8 cellular contexts compared by ENCODE assay signal in the genomic region with DNA sequence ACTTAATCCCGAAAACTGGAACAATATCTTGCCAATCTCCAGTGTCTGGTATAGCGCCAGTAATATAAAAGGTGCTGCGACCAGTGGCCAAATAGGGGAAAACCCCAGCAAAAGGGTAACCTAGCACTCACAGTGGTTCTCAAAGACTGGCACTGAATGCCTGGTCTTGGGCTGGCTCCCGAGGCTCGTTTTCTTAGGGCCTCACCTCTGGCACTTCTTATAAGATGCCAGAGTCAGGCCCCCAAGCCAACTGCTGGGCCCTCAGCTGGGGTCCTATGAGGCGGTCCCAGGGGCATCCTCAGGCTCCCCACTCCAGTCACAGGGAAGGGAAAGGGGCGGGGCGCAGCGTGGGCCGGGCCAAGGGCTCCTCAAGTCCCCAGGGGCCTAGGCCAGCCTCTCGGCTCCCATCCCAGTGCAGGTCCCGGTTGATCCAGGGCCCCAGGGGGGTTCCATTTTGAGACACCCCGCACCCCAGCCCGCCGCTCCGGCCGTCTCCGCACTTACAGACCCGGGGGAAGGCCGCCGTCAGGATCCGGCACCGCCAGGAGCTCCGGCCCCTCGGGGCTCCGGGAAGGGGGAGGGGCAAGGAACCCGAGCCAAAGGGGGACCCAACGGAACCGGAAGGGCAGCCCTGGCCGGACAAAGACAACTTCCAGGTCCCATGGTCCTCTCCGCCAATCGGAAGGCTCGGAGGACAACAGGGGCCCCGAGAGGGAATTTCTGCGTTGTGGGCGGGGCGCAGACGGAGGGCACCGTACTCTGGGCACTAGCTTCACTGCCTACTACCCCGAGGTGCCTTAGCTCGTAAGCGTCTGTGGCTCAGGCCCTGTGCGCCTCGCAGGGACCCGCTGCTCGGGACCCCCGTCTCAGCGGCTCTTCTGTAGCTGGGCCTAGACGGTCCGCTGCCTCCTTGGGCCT. TPM values are rescaled to one million over a fixed set of nuclear protein-coding genes. Genes with fewer than 3 reads are reported as not detected.
A peak's percentile ranks its signal among the peaks of the same experiment; 100 is the strongest.
DNase-seq lines count a peak whose midpoint lies in the region; ATAC-seq and TF ChIP-seq lines count a peak whose summit lies in the region.

TSS of gene ZBTB26 (minus strand) at position 580 of the 918 bp plus-strand sequence. CDS start 11,578 bp downstream, outside the sequence.

- ATAC-seq in GM21619 (IDR thresholded peaks at IDR 0.05; ENCODE audit: unreplicated experiment) = peak; percentile 97
- peak; percentile 99 for ATAC-seq in esophagus mucosa

- no peak for TF ChIP-seq EP300 in Ishikawa (IDR thresholded peaks at IDR 0.05; ENCODE audit: borderline replicate concordance)

- TF ChIP-seq RAD21 in Ishikawa (IDR thresholded peaks at IDR 0.05; ENCODE audit: low read depth) = no peak

- H3K27ac ChIP-seq in muscle layer of duodenum (ENCODE audit: low read length) = peak within 1 kb of the TSS; percentile 91

- H3K36me3 ChIP-seq in muscle layer of duodenum (ENCODE audit: control insufficient read depth in 1 of 2, insufficient read depth in 2 of 2, low read length in 2 of 2) = peaks cover 3 to 7% of the 10 kb centered on the region in 2 donors

- DNase-seq in DMS153 treated with DMSO at 0.1 percent for 48 hours (lab: John Stamatoyannopoulos, UW; ENCODE audit: unreplicated experiment) = peak; percentile 67
- peak; percentile 43 for DNase-seq in OCI-M2 (lab: John Stamatoyannopoulos, UW; ENCODE audit: unreplicated experiment)
- peak; percentile 87 for DNase-seq in activated T-cell treated with anti-CD3 and anti-CD28 coated beads, Interleukin-2, amount 50 U/mL, for 1 hour
- peak; percentile 75 to 86 for DNase-seq in stimulated activated CD8-positive, alpha-beta memory T cell treated with anti-CD3 and anti-CD28 coated beads, Interleukin-7, amount 100 ng/mL, for 4 hours (ENCODE audit: low read depth in 2 of 2)

- H3K27me3 ChIP-seq in muscle layer of duodenum (ENCODE audit: low read depth, low read length) = no peaks in the 10 kb centered on the region

- no peaks in the 10 kb centered on the region for H3K9me3 ChIP-seq in muscle layer of duodenum (ENCODE audit: control insufficient read depth in 1 of 2, low read length in 2 of 2)

- peak within 1 kb of the TSS; percentile 77 to 96 for H3K4me3 ChIP-seq in muscle layer of duodenum (ENCODE audit: low read depth in 1 of 2, low read length in 2 of 2)

- H3K4me1 ChIP-seq in muscle layer of duodenum (ENCODE audit: control insufficient read depth in 1 of 2, insufficient read depth in 2 of 2, low read length in 2 of 2) = peaks cover 12 to 35% of the 10 kb centered on the region in 2 donors

TF ChIP-seq in Ishikawa, 13 proteins besides CTCF, POLR2A, EP300 and RAD21:
- TF ChIP-seq TAF1 (IDR thresholded peaks at IDR 0.05; ENCODE audit: low read depth) (peak; percentile 88), TCF12 (IDR thresholded peaks at IDR 0.05; ENCODE audit: low read depth) (peak; percentile 79), TEAD4 (IDR thresholded peaks at IDR 0.05) (peak; percentile 52), EGR1 (IDR thresholded peaks at IDR 0.05) (0 out of 2 replicates have a peak, but pooled peaks have one; percentile 49), FOXM1 (IDR thresholded peaks at IDR 0.05; ENCODE audit: borderline replicate concordance, low read depth) (peak; percentile 29; the same call in 1 of the 2 replicates), CREB1 (IDR thresholded peaks at IDR 0.05; ENCODE audit: low read depth) (peak; percentile 53; the same call in 1 of the 2 replicates), YY1 (IDR thresholded peaks at IDR 0.05; ENCODE audit: low read depth) (no peak), NFIC (IDR thresholded peaks at IDR 0.05) (peak; percentile 76), CEBPB (IDR thresholded peaks at IDR 0.05) (no peak), ZBTB7A (IDR thresholded peaks at IDR 0.05; ENCODE audit: low read depth) (peak; percentile 72), REST (IDR thresholded peaks at IDR 0.05; ENCODE audit: low read depth) (no peak), MAX (IDR thresholded peaks at IDR 0.05) (peak; percentile 64), USF1 (IDR thresholded peaks at IDR 0.05) (peak; percentile 64)

RNA-seq across cellular contexts. Expression of gene ZBTB26, which starts in this region (rescaled TPM):
- 2.0 TPM for total RNA-seq in esophagus mucosa

Comparison
In these comparisons a context has a peak if more than half of its experiments do, and no peak if none do; other contexts are left out.
1. Peak in every context shown above with its lines: DNase-seq, ATAC-seq, H3K4me3 ChIP-seq and H3K27ac ChIP-seq.